In genomic region chr1:119633575-119634325, GRCh38 we compare ENCODE assay signal across 1 cellular context.
TF ChIP-seq lines count a peak whose summit lies in the region.

No MANE protein-coding gene starts in this region.

TF ChIP-seq in HepG2, 621 proteins besides CTCF, POLR2A, EP300 and RAD21 (continued from another document):
- TF ChIP-seq MXI1 (IDR thresholded peaks at IDR 0.05; ENCODE audit: borderline replicate concordance, low read depth, low read length) (no peak), ZNF746 (CRISPR knock-in tag; IDR thresholded peaks at IDR 0.05) (no peak)
TF ChIP-seq in HepG2: peak in this region for 1.
